ENCODE assay signal across 21 cellular contexts in genomic region chr7:4835398-4836205, GRCh38. TPM values are rescaled to one million over a fixed set of nuclear protein-coding genes. Genes with fewer than 3 reads are reported as not detected.
"Had no signal": no experiment of that assay in that cellular context is flagged by ENCODE, and none has a peak within 500 bp of the region (broad histone marks: within the 10 kb centered on the region; RNA-seq: fewer than 3 reads in every experiment).

No MANE protein-coding gene starts in this region.

- H3K4me3 ChIP-seq: colonic mucosa, esophagus squamous epithelium, left ventricle myocardium inferior, psoas muscle, thyroid gland had no signal

- H3K36me3 ChIP-seq: colonic mucosa, thyroid gland had no signal

- DNase-seq: activated CD4-positive, alpha-beta T cell treated with anti-CD3 and anti-CD28 coated beads, Interleukin-2, amount 50 U/mL, for 48 hours; activated CD8-positive, alpha-beta memory T cell treated with anti-CD3 and anti-CD28 coated beads, Interleukin-2, amount 10 ng/mL, durations not matched to agents 7 days and 5 days; activated effector memory CD4-positive, alpha-beta T cell treated with Interleukin-2 at 50 U/mL for 16 hours; activated naive CD4-positive, alpha-beta T cell treated with anti-CD3 and anti-CD28 coated beads, Interleukin-2, amount 50 U/mL, for 16 hours; activated T-cell treated with anti-CD3 and anti-CD28 coated beads, Interleukin-2, amount 50 U/mL, for 24 hours; caudate nucleus; colonic mucosa; esophagus squamous epithelium; hypothalamus; left ventricle myocardium inferior; mesenchymal stem cell; natural killer cell; T-cell; T1000; thyroid gland had no signal

- H3K9me3 ChIP-seq: colonic mucosa, esophagus squamous epithelium, left ventricle myocardium inferior, psoas muscle, thyroid gland had no signal

- H3K27me3 ChIP-seq: colonic mucosa, esophagus squamous epithelium, thyroid gland had no signal

- H3K4me1 ChIP-seq: colonic mucosa, esophagus squamous epithelium, psoas muscle, thyroid gland had no signal

- FAIRE-seq: endothelial cell of umbilical vein had no signal

- H3K27ac ChIP-seq: colonic mucosa, esophagus squamous epithelium, left ventricle myocardium inferior, psoas muscle, thyroid gland, VCaP had no signal

- ATAC-seq: activated CD8-positive, alpha-beta memory T cell treated with anti-CD3 and anti-CD28 coated beads, Interleukin-2, amount 10 ng/mL, durations not matched to agents 7 days and 5 days; natural killer cell; T-cell had no signal

RNA-seq across cellular contexts. Expression of gene PAPOLB, which starts 26.2 kb away (rescaled TPM):
- total RNA-seq: fibroblast of villous mesenchyme, glomerular endothelial cell, T-cell had no signal
- polyA plus RNA-seq: adipose tissue, endothelial cell of umbilical vein had no signal

RNA-seq across cellular contexts. Expression of gene RADIL, which starts 47.9 kb away (rescaled TPM):
- total RNA-seq: natural killer cell had no signal
